17 cellular contexts compared by ENCODE assay signal in genomic region chr10:35707642-35708425, GRCh38.
"Had no signal": no experiment of that assay in that cellular context is flagged by ENCODE, and none has a peak within 500 bp of the region (broad histone marks: within the 10 kb centered on the region; RNA-seq: fewer than 3 reads in every experiment).

No MANE protein-coding gene starts in this region.

- H3K27ac Mint-ChIP-seq: activated naive CD8-positive, alpha-beta T cell; activated T-helper 1 cell treated with anti-CD3 and anti-CD28 coated beads, Interleukin-12 subunit alpha, Interleukin-12 subunit beta, Interleukin-2, Interleukin-4 antibody, amounts not matched to agents 30 ng/mL and 10 ng/mL and 1 ng/mL, durations not matched to agents 14 hours and 24 hours and 36 hours; immature natural killer cell; natural killer cell; stimulated activated naive CD8-positive, alpha-beta T cell treated with anti-CD3 and anti-CD28 coated beads, Interleukin-15, Interleukin-2, amounts not matched to agents 100 ng/mL and 50 ng/mL, for 24 hours had no signal

- H3K9ac ChIP-seq: parathyroid adenoma had no signal

- H3K4me3 Mint-ChIP-seq: activated naive CD8-positive, alpha-beta T cell; activated T-helper 1 cell treated with anti-CD3 and anti-CD28 coated beads, Interleukin-12 subunit alpha, Interleukin-12 subunit beta, Interleukin-2, Interleukin-4 antibody, amounts not matched to agents 30 ng/mL and 10 ng/mL and 1 ng/mL, durations not matched to agents 14 hours and 24 hours and 36 hours; immature natural killer cell; natural killer cell; stimulated activated naive CD8-positive, alpha-beta T cell treated with anti-CD3 and anti-CD28 coated beads, Interleukin-15, Interleukin-2, amounts not matched to agents 100 ng/mL and 50 ng/mL, for 24 hours had no signal

- H3K4me3 ChIP-seq: dorsolateral prefrontal cortex, lower lobe of right lung, tibial nerve had no signal

- H3K9me3 ChIP-seq: lower lobe of right lung had no signal

- H3K79me2 ChIP-seq: parathyroid adenoma had no signal

- H3K4me1 ChIP-seq: lower lobe of right lung, parathyroid adenoma, tibial nerve had no signal

- H2AFZ ChIP-seq: parathyroid adenoma had no signal

- H3K4me1 Mint-ChIP-seq: immature natural killer cell, natural killer cell had no signal

- H3K27ac ChIP-seq: dorsolateral prefrontal cortex, lower lobe of right lung, parathyroid adenoma, tibial nerve, WERI-Rb-1 had no signal

- H3K36me3 ChIP-seq: lower lobe of right lung, tibial nerve, WERI-Rb-1 had no signal

- ATAC-seq: left cardiac atrium, lower lobe of right lung, natural killer cell had no signal

- DNase-seq: activated CD4-positive, alpha-beta T cell treated with anti-CD3 and anti-CD28 coated beads, Interleukin-2, amount 50 U/mL, for 4 hours; amygdala; dorsolateral prefrontal cortex; immature natural killer cell; left cardiac atrium; lower lobe of right lung; natural killer cell; stimulated activated CD4-positive, alpha-beta T cell treated with anti-CD3 and anti-CD28 coated beads, Interleukin-12 subunit alpha, Interleukin-12 subunit beta, amount 100 ng/mL, for 4 hours; stimulated activated CD4-positive, alpha-beta T cell treated with anti-CD3 and anti-CD28 coated beads, Interleukin-1b, Interleukin-23, amount 100 ng/mL, for 48 hours; WERI-Rb-1 had no signal

- FAIRE-seq: colon, urothelium cell line had no signal

- H3K36me3 Mint-ChIP-seq: activated naive CD8-positive, alpha-beta T cell; immature natural killer cell; natural killer cell had no signal

- H3K9me3 Mint-ChIP-seq: activated T-helper 1 cell treated with anti-CD3 and anti-CD28 coated beads, Interleukin-12 subunit alpha, Interleukin-12 subunit beta, Interleukin-2, Interleukin-4 antibody, amounts not matched to agents 30 ng/mL and 10 ng/mL and 1 ng/mL, durations not matched to agents 14 hours and 24 hours and 36 hours had no signal
